In the genomic region with DNA sequence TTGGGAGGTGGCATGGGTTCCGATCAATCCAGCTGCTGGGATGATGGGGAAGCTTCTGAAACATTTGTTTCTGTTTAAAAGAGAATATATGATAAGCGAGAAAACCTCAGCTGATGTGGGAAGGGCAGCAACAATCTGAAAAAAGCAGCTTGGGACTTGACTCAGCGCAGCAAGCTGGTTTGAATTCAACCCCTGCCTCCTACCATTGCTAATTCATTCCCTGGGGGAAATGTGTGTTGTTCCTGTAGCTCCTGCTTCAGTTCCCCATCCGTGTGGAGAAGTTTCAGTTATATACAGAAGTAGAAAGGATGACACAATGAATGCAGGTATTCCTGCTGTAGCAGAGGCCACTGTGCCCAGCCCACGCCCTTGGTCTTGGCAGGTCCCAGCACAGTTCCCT, we compare ENCODE assay signal across 19 cellular contexts.
DNase-seq lines count a peak whose midpoint lies in the region; ATAC-seq and TF ChIP-seq lines count a peak whose summit lies in the region.
"Had no signal": no experiment of that assay in that cellular context is flagged by ENCODE, and none has a peak within 500 bp of the region (broad histone marks: within the 10 kb centered on the region; RNA-seq: fewer than 3 reads in every experiment).

No MANE protein-coding gene starts in this region.

- H3K4me1 Mint-ChIP-seq in GM23338 (peaks cover 2% of the 10 kb centered on the region; the same call in 1 of the 3 replicates), progenitor cell of endocrine pancreas (ENCODE audit: low read depth) (peaks cover 1% of the 10 kb centered on the region)
- H3K4me1 Mint-ChIP-seq in activated CD4-positive, alpha-beta memory T cell treated with anti-CD3 and anti-CD28 coated beads, Interleukin-2, amount 10 ng/mL, durations not matched to agents 7 days and 5 days: no peaks in the 10 kb centered on the region

- 55% methylated on average over 5 of the region's 5 CpGs for WGBS in smooth muscle cell (ENCODE audit: low lambda C conversion rate)

- no peak overlapping the region for H3K9ac ChIP-seq in smooth muscle cell (ENCODE audit: low read depth)

- H3K27ac ChIP-seq in GM23338 (ENCODE audit: low read depth) (no peak overlapping the region), cingulate gyrus (ENCODE audit: low read depth, low read length) (peak overlapping the region; percentile 39), smooth muscle cell (ENCODE audit: low read depth) (peak overlapping the region; percentile 68)

- peaks cover 3% of the 10 kb centered on the region; the same call in 1 of the 2 replicates for H3K9me2 ChIP-seq in GM23338 (ENCODE audit: insufficient read depth)

- POLR2A ChIA-PET in activated CD4-positive, alpha-beta memory T cell treated with anti-CD3 and anti-CD28 coated beads, Interleukin-2, amount 10 ng/mL, durations not matched to agents 7 days and 5 days (lab: Charles Lee): no interaction called here

- no peak overlapping the region for H3K27ac Mint-ChIP-seq in GM23338
- H3K27ac Mint-ChIP-seq in activated CD4-positive, alpha-beta memory T cell treated with anti-CD3 and anti-CD28 coated beads, Interleukin-2, amount 10 ng/mL, durations not matched to agents 7 days and 5 days: no peak overlapping the region
- H3K27ac Mint-ChIP-seq in progenitor cell of endocrine pancreas: no peak overlapping the region

- TF ChIP-seq CTCF in GM23338 (conservative IDR thresholded peaks at IDR 0.05; ENCODE audit: low read depth in 2 of 2) (no peak), smooth muscle cell (IDR thresholded peaks at IDR 0.05; ENCODE audit: borderline replicate concordance, insufficient read depth, poor library complexity, severe bottlenecking) (no peak), progenitor cell of endocrine pancreas (IDR thresholded peaks at IDR 0.05; ENCODE audit: unreplicated experiment) (no peak)

- no peaks in the 10 kb centered on the region for H3K9me3 ChIP-seq in smooth muscle cell (replicated peaks; ENCODE audit: low read depth)
- H3K9me3 ChIP-seq: BE2C had no signal

- ATAC-seq in GM23338 (no peak), HG02852 (IDR thresholded peaks at IDR 0.05; ENCODE audit: unreplicated experiment) (no peak)
- ATAC-seq: PC-3 had no signal

- H3K36me3 ChIP-seq in GM23338 (ENCODE audit: insufficient read depth) (no peaks in the 10 kb centered on the region), smooth muscle cell (ENCODE audit: low read depth) (no peaks in the 10 kb centered on the region)
- H3K36me3 ChIP-seq: BE2C had no signal

- H3K27me3 Mint-ChIP-seq in GM23338 (ENCODE audit: insufficient read depth, low read depth, poor library complexity) (peaks cover 2% of the 10 kb centered on the region), progenitor cell of endocrine pancreas (no peaks in the 10 kb centered on the region)
- no peaks in the 10 kb centered on the region for H3K27me3 Mint-ChIP-seq in activated CD4-positive, alpha-beta memory T cell treated with anti-CD3 and anti-CD28 coated beads, Interleukin-2, amount 10 ng/mL, durations not matched to agents 7 days and 5 days

- H3K79me2 ChIP-seq in GM23338 (replicated peaks; ENCODE audit: insufficient read depth): no peaks in the 10 kb centered on the region
- no peaks in the 10 kb centered on the region for H3K79me2 ChIP-seq in smooth muscle cell (ENCODE audit: low read depth)

- CTCF ChIA-PET in activated CD4-positive, alpha-beta memory T cell treated with anti-CD3 and anti-CD28 coated beads, Interleukin-2, amount 10 ng/mL, durations not matched to agents 7 days and 5 days (lab: Charles Lee): no interaction called here

- H4K20me1 ChIP-seq in GM23338 (replicated peaks; ENCODE audit: insufficient read depth): no peaks in the 10 kb centered on the region
- H4K20me1 ChIP-seq in smooth muscle cell (ENCODE audit: low read depth): no peaks in the 10 kb centered on the region

- H2AFZ ChIP-seq in GM23338 (0 out of 2 replicates have a peak overlapping the region, but pooled peaks have one; percentile 18), smooth muscle cell (ENCODE audit: low read depth) (peak overlapping the region; percentile 85)

- DNase-seq in GM23338 (ENCODE audit: low spot score) (no peak), fibroblast of the conjunctiva (ENCODE audit: low read depth) (peak; percentile 38), smooth muscle cell (lab: John Stamatoyannopoulos, UW; ENCODE audit: unreplicated experiment) (no peak), progenitor cell of endocrine pancreas (ENCODE audit: low spot score, unreplicated experiment) (no peak), activated gamma-delta T cell treated with Interleukin-2 at 50 U/mL for 16 hours (no peak)
- DNase-seq in activated CD4-positive, alpha-beta memory T cell treated with anti-CD3 and anti-CD28 coated beads, Interleukin-2, amount 10 ng/mL, durations not matched to agents 7 days and 5 days: no peak
- DNase-seq: ACHN, BE2C, DMS 273 treated with DMSO at 0.1 percent for 48 hours, H7, Karpas-422, MM.1S, NCI-H1105 treated with DMSO at 0.1 percent for 48 hours, NCI-H187, NCI-H446, NCI-H748 treated with DMSO at 0.1 percent for 48 hours, PC-3 had no signal

- H3K4me3 Mint-ChIP-seq in GM23338: no peak overlapping the region
- no peak overlapping the region for H3K4me3 Mint-ChIP-seq in activated CD4-positive, alpha-beta memory T cell treated with anti-CD3 and anti-CD28 coated beads, Interleukin-2, amount 10 ng/mL, durations not matched to agents 7 days and 5 days
- no peak overlapping the region for H3K4me3 Mint-ChIP-seq in progenitor cell of endocrine pancreas (ENCODE audit: low read depth)

- no peaks in the 10 kb centered on the region for H3K36me3 Mint-ChIP-seq in GM23338 (ENCODE audit: low read depth)
- no peaks in the 10 kb centered on the region for H3K36me3 Mint-ChIP-seq in activated CD4-positive, alpha-beta memory T cell treated with anti-CD3 and anti-CD28 coated beads, Interleukin-2, amount 10 ng/mL, durations not matched to agents 7 days and 5 days (ENCODE audit: low read depth)
- H3K36me3 Mint-ChIP-seq in progenitor cell of endocrine pancreas (ENCODE audit: insufficient read depth): no peaks in the 10 kb centered on the region

- H3F3A ChIP-seq in GM23338 (replicated peaks; ENCODE audit: low read depth) (no peaks in the 10 kb centered on the region), smooth muscle cell (ENCODE audit: low read depth) (no peaks in the 10 kb centered on the region)

- no peak overlapping the region for H3K4me3 ChIP-seq in GM23338
- no peak overlapping the region for H3K4me3 ChIP-seq in smooth muscle cell

- H3K4me2 ChIP-seq in GM23338 (no peak overlapping the region), smooth muscle cell (peak overlapping the region; percentile 39)

- peaks cover 6% of the 10 kb centered on the region; the same call in 1 of the 3 replicates for H3K9me3 Mint-ChIP-seq in GM23338
- H3K9me3 Mint-ChIP-seq in activated CD4-positive, alpha-beta memory T cell treated with anti-CD3 and anti-CD28 coated beads, Interleukin-2, amount 10 ng/mL, durations not matched to agents 7 days and 5 days: no peaks in the 10 kb centered on the region
- peaks cover 6% of the 10 kb centered on the region for H3K9me3 Mint-ChIP-seq in progenitor cell of endocrine pancreas (ENCODE audit: low read depth)

- H3K27me3 ChIP-seq in GM23338 (ENCODE audit: insufficient read depth) (no peaks in the 10 kb centered on the region), smooth muscle cell (ENCODE audit: low read depth) (no peaks in the 10 kb centered on the region)
- H3K27me3 ChIP-seq: BE2C had no signal

- H3K4me1 ChIP-seq in GM23338 (ENCODE audit: insufficient read depth) (no peaks in the 10 kb centered on the region), smooth muscle cell (ENCODE audit: low read depth) (no peaks in the 10 kb centered on the region)
- H3K4me1 ChIP-seq: BE2C had no signal

TF ChIP-seq in GM23338, 12 proteins besides CTCF, POLR2A, EP300 and RAD21 (continues in another document):
- no peak for TF ChIP-seq EZH2 (IDR thresholded peaks at IDR 0.05; ENCODE audit: low read depth, unreplicated experiment)
- TF ChIP-seq, protein P1, sequence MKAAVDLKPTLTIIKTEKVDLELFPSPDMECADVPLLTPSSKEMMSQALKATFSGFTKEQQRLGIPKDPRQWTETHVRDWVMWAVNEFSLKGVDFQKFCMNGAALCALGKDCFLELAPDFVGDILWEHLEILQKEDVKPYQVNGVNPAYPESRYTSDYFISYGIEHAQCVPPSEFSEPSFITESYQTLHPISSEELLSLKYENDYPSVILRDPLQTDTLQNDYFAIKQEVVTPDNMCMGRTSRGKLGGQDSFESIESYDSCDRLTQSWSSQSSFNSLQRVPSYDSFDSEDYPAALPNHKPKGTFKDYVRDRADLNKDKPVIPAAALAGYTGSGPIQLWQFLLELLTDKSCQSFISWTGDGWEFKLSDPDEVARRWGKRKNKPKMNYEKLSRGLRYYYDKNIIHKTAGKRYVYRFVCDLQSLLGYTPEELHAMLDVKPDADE (IDR thresholded peaks at IDR 0.05): no peak
- no peak for TF ChIP-seq CREB1 (CRISPR knock-in tag; IDR thresholded peaks at IDR 0.05; ENCODE audit: low read depth)
- no peak for TF ChIP-seq NANOG (IDR thresholded peaks at IDR 0.05; ENCODE audit: borderline replicate concordance)
